Comparison of ENCODE assay signal across 9 cellular contexts in genomic region chr2:62787381-62787780, GRCh38.
DNase-seq lines count a peak whose midpoint lies in the region; ATAC-seq, FAIRE-seq and TF ChIP-seq lines count a peak whose summit lies in the region.
"Had no signal": no experiment of that assay in that cellular context is flagged by ENCODE, and none has a peak within 500 bp of the region (broad histone marks: within the 10 kb centered on the region; RNA-seq: fewer than 3 reads in every experiment).

No MANE protein-coding gene starts in this region.

- H3K9me2 ChIP-seq in OCI-LY1 (ENCODE audit: low read depth, low read length) = no peaks in the 10 kb centered on the region

- no peak overlapping the region for H3K4me3 Mint-ChIP-seq in naive thymus-derived CD4-positive, alpha-beta T cell

- no peak overlapping the region for H3K27ac Mint-ChIP-seq in naive thymus-derived CD4-positive, alpha-beta T cell

- H3K36me3 Mint-ChIP-seq in naive thymus-derived CD4-positive, alpha-beta T cell = peaks cover 7 to 11% (median 7%) of the 10 kb centered on the region in 5 donors

- H3K79me2 ChIP-seq in OCI-LY1 (ENCODE audit: insufficient read depth, low read length) = no peaks in the 10 kb centered on the region

- CTCF ChIA-PET in naive thymus-derived CD4-positive, alpha-beta T cell (lab: Charles Lee) = interaction anchor here (0.7 to 1.0 kb wide), 2 partner anchors 12 to 330 kb away, joined by 3 read pairs; no protein-coding TSS in a partner anchor

- peaks cover 5% of the 10 kb centered on the region; the same call in 1 of the 2 replicates for H3K36me3 ChIP-seq in OCI-LY1 (ENCODE audit: insufficient read depth, low read length)
- no peaks in the 10 kb centered on the region for H3K36me3 ChIP-seq in pancreas
- H3K36me3 ChIP-seq in naive thymus-derived CD4-positive, alpha-beta T cell (ENCODE audit: control insufficient read depth in 2 of 3, insufficient read depth in 3 of 3, low read length in 3 of 3) = no peaks in the 10 kb centered on the region

- ATAC-seq in HG03342 (IDR thresholded peaks at IDR 0.05; ENCODE audit: unreplicated experiment) (peak; percentile 58), pancreas (peak; percentile 70 to 85 (median 83)), GM21737 (IDR thresholded peaks at IDR 0.05; ENCODE audit: unreplicated experiment) (no peak)
- ATAC-seq in naive thymus-derived CD4-positive, alpha-beta T cell = no peak

- no peaks in the 10 kb centered on the region for H3F3A ChIP-seq in OCI-LY1 (ENCODE audit: insufficient read depth, low read length)

- intact Hi-C loops in pancreas (cut with DNase I) = no loop called here
- intact Hi-C loops in naive thymus-derived CD4-positive, alpha-beta T cell (cut with micrococcal nuclease) = loop anchor here (1.0 to 10.0 kb wide), 4 partner anchors 637 to 757 kb away; no protein-coding TSS in a partner anchor

- WGBS in pancreas, 2 donors = 9 to 11% methylated on average over 2 of the region's 2 CpGs

- no peaks in the 10 kb centered on the region for H3K27me3 Mint-ChIP-seq in naive thymus-derived CD4-positive, alpha-beta T cell

- H3K4me1 ChIP-seq in OCI-LY1 (ENCODE audit: insufficient read depth, low read length, severe bottlenecking) (no peaks in the 10 kb centered on the region), pancreas (peaks cover 31 to 33% (median 33%) of the 10 kb centered on the region in 3 donors)
- no peaks in the 10 kb centered on the region for H3K4me1 ChIP-seq in naive thymus-derived CD4-positive, alpha-beta T cell (ENCODE audit: control insufficient read depth in 2 of 2, insufficient read depth in 2 of 2, low read length in 2 of 2)
- H3K4me1 ChIP-seq: BLaER1 had no signal

- peak; percentile 33 for DNase-seq in NCI-H2107 treated with DMSO at 0.1 percent for 48 hours (lab: John Stamatoyannopoulos, UW; ENCODE audit: unreplicated experiment)
- no peak for DNase-seq in NCI-H2107 (lab: John Stamatoyannopoulos, UW)
- no peak for DNase-seq in epithelial cell of proximal tubule (ENCODE audit: low read depth)
- no peak for DNase-seq in pancreas
- DNase-seq in naive thymus-derived CD4-positive, alpha-beta T cell = no peak

- no peak overlapping the region for H3K9ac ChIP-seq in OCI-LY1 (ENCODE audit: low read length)
- H3K9ac ChIP-seq: BLaER1 had no signal

- H3K9me3 Mint-ChIP-seq in naive thymus-derived CD4-positive, alpha-beta T cell = peaks cover 0 to 8% (median 0%) of the 10 kb centered on the region in 11 donors

- H2AFZ ChIP-seq in OCI-LY1 (ENCODE audit: low read length) = no peak overlapping the region

- H4K20me1 ChIP-seq in OCI-LY1 (ENCODE audit: insufficient read depth, low read length) = no peaks in the 10 kb centered on the region

- FAIRE-seq in pancreas (lab: Jason Lieb, UNC) = no peak

- H3K4me3 ChIP-seq in OCI-LY1 (ENCODE audit: low read depth, low read length, poor library complexity, severe bottlenecking) (no peak overlapping the region), epithelial cell of proximal tubule (ENCODE audit: low read depth, low read length) (no peak overlapping the region), pancreas (no peak overlapping the region)
- H3K4me3 ChIP-seq in naive thymus-derived CD4-positive, alpha-beta T cell (ENCODE audit: low read length) = no peak overlapping the region
- H3K4me3 ChIP-seq: BLaER1 had no signal

- H3K4me1 Mint-ChIP-seq in naive thymus-derived CD4-positive, alpha-beta T cell = peaks cover 0 to 10% (median 4%) of the 10 kb centered on the region in 7 donors

- TF ChIP-seq CTCF in OCI-LY1 (IDR thresholded peaks at IDR 0.05; ENCODE audit: low read length) = peak; percentile 61; the same call in 1 of the 2 replicates
- peak; percentile 54 for TF ChIP-seq CTCF in epithelial cell of proximal tubule (conservative IDR thresholded peaks at IDR 0.05; ENCODE audit: low read depth, low read length)
- TF ChIP-seq CTCF in pancreas (IDR thresholded peaks at IDR 0.05) = no peak

- POLR2A ChIA-PET in naive thymus-derived CD4-positive, alpha-beta T cell (lab: Charles Lee) = interaction anchor here (0.5 kb wide), 1 partner anchor 129 kb away, joined by 13 read pairs; no protein-coding TSS in a partner anchor

- H3K9me3 ChIP-seq in OCI-LY1 (ENCODE audit: low read length) = no peaks in the 10 kb centered on the region; the same call in 1 of the 2 replicates
- no peaks in the 10 kb centered on the region for H3K9me3 ChIP-seq in pancreas
- no peaks in the 10 kb centered on the region for H3K9me3 ChIP-seq in naive thymus-derived CD4-positive, alpha-beta T cell (ENCODE audit: control insufficient read depth in 2 of 3, low read length in 3 of 3)

- no peaks in the 10 kb centered on the region for H3K27me3 ChIP-seq in OCI-LY1 (ENCODE audit: insufficient read depth, low read length)
- no peaks in the 10 kb centered on the region for H3K27me3 ChIP-seq in pancreas
- H3K27me3 ChIP-seq in naive thymus-derived CD4-positive, alpha-beta T cell (ENCODE audit: control insufficient read depth in 2 of 2, insufficient read depth in 2 of 2, low read length in 2 of 2) = no peaks in the 10 kb centered on the region
- H3K27me3 ChIP-seq: BLaER1 had no signal

- no peak overlapping the region for H3K27ac ChIP-seq in OCI-LY1 (ENCODE audit: low read depth, low read length, poor library complexity, severe bottlenecking)
- H3K27ac ChIP-seq in pancreas = no peak overlapping the region
- no peak overlapping the region for H3K27ac ChIP-seq in naive thymus-derived CD4-positive, alpha-beta T cell (ENCODE audit: low read depth, low read length)
- H3K27ac ChIP-seq: BLaER1 had no signal

- H3K4me2 ChIP-seq in OCI-LY1 (ENCODE audit: low read length) = no peak overlapping the region
- H3K4me2 ChIP-seq: BLaER1 had no signal

Comparison
In these comparisons a context has a peak if more than half of its experiments do, and no peak if none do; other contexts are left out.
1. ATAC-seq: peak in HG03342 (single experiment) and pancreas (4 of 4); none in GM21737 (single experiment) and naive thymus-derived CD4-positive, alpha-beta T cell (single experiment).
2. CTCF ChIP-seq: peak in OCI-LY1 (single experiment) and epithelial cell of proximal tubule (single experiment); none in pancreas (0 of 4).
3. intact Hi-C loops: an anchor here in naive thymus-derived CD4-positive, alpha-beta T cell (1.0 to 10.0 kb wide); none called in pancreas.